In genomic region chr4:83234387-83234786, GRCh38 we compare ENCODE assay signal across 7 cellular contexts. TPM values are rescaled to one million over a fixed set of nuclear protein-coding genes. Genes with fewer than 3 reads are reported as not detected.
DNase-seq lines count a peak whose midpoint lies in the region; ATAC-seq and TF ChIP-seq lines count a peak whose summit lies in the region.
"Not testable (repeated sequence)": the region's sequence is repeated elsewhere in the genome, so short reads cannot be mapped to it uniquely, and the experiment has no call there.

No MANE protein-coding gene starts in this region.

- intact Hi-C loops in PC-9 (cut with micrococcal nuclease; ENCODE audit: unreplicated experiment), result not testable (repeated sequence)
- intact Hi-C loops in activated CD4-positive, alpha-beta T cell treated with anti-CD3 and anti-CD28 coated beads, Interleukin-2, amount 10 ng/mL, durations not matched to agents 24 days and 14 days (cut with micrococcal nuclease), result loop anchor here (2.0 to 5.0 kb wide), 2 partner anchors 18 to 332 kb away; partner anchors contain the start of gene THAP9

- not testable (repeated sequence) for H3K4me3 ChIP-seq in PC-9; mesendoderm (ENCODE audit: low read length)

- H2AK5ac ChIP-seq in mesendoderm (ENCODE audit: low read length), result not testable (repeated sequence)

- POLR2A ChIA-PET in PC-9 (lab: Charles Lee; ENCODE audit: unreplicated experiment), result not testable (repeated sequence)

- H3K27me3 ChIP-seq in PC-9 (ENCODE audit: insufficient read depth, low read depth); mesendoderm (ENCODE audit: insufficient read depth, low read length, poor library complexity): not testable (repeated sequence)

- TF ChIP-seq CTCF in PC-9 (conservative IDR thresholded peaks at IDR 0.05), result not testable (repeated sequence)

- H3K9me2 ChIP-seq in PC-9 (ENCODE audit: insufficient read depth), result not testable (repeated sequence)

- peak overlapping the region; percentile 73 for H3K4me3 Mint-ChIP-seq in activated CD4-positive, alpha-beta T cell treated with anti-CD3 and anti-CD28 coated beads, Interleukin-2, amount 10 ng/mL, durations not matched to agents 24 days and 14 days
- peak overlapping the region; percentile 64 to 76 for H3K4me3 Mint-ChIP-seq in activated T-cell treated with anti-CD3 and anti-CD28 coated beads, Interleukin-2, amount 50 U/mL, for 72 hours
- H3K4me3 Mint-ChIP-seq in activated naive CD4-positive, alpha-beta T cell treated with anti-CD3 and anti-CD28 coated beads, Interleukin-2, amount 10 ng/mL, durations not matched to agents 7 days and 5 days; activated naive CD8-positive, alpha-beta T cell treated with anti-CD3 and anti-CD28 coated beads for 36 hours: not testable (repeated sequence)
- peak overlapping the region in 1 of 2 donors; percentile 77 for H3K4me3 Mint-ChIP-seq in stimulated activated naive CD8-positive, alpha-beta T cell treated with anti-CD3 and anti-CD28 coated beads, Interleukin-15, amount 100 ng/mL, for 72 hours

- H3K23ac ChIP-seq in mesendoderm (ENCODE audit: low read length), result not testable (repeated sequence)

- CTCF ChIA-PET in PC-9 (lab: Charles Lee), result not testable (repeated sequence)
- CTCF ChIA-PET in activated naive CD4-positive, alpha-beta T cell treated with anti-CD3 and anti-CD28 coated beads, Interleukin-2, amount 10 ng/mL, durations not matched to agents 7 days and 5 days (lab: Charles Lee), result interaction anchor here (1.4 to 4.8 kb wide), 2 partner anchors 16 to 160 kb away, joined by 4 to 18 read pairs; no protein-coding TSS in a partner anchor

- H3K9me3 ChIP-seq in PC-9 (ENCODE audit: insufficient read depth, low read depth), result not testable (repeated sequence)

- not testable (repeated sequence) for DNase-seq in PC-9; activated CD4-positive, alpha-beta T cell treated with anti-CD3 and anti-CD28 coated beads, Interleukin-2, amount 10 ng/mL, durations not matched to agents 24 days and 14 days; activated T-cell treated with anti-CD3 and anti-CD28 coated beads, Interleukin-2, amount 50 U/mL, for 72 hours; activated naive CD4-positive, alpha-beta T cell treated with anti-CD3 and anti-CD28 coated beads, Interleukin-2, amount 10 ng/mL, durations not matched to agents 7 days and 5 days; activated naive CD8-positive, alpha-beta T cell treated with anti-CD3 and anti-CD28 coated beads for 36 hours; stimulated activated naive CD8-positive, alpha-beta T cell treated with anti-CD3 and anti-CD28 coated beads, Interleukin-15, amount 100 ng/mL, for 72 hours
- DNase-seq in mesendoderm, result peak; percentile 67

- H4K8ac ChIP-seq in mesendoderm (ENCODE audit: low read depth, low read length), result not testable (repeated sequence)

- peaks cover 18% of the 10 kb centered on the region for H3K27me3 Mint-ChIP-seq in activated CD4-positive, alpha-beta T cell treated with anti-CD3 and anti-CD28 coated beads, Interleukin-2, amount 10 ng/mL, durations not matched to agents 24 days and 14 days
- H3K27me3 Mint-ChIP-seq in activated T-cell treated with anti-CD3 and anti-CD28 coated beads, Interleukin-2, amount 50 U/mL, for 72 hours (ENCODE audit: low read depth), result peaks cover 22% of the 10 kb centered on the region
- not testable (repeated sequence) for H3K27me3 Mint-ChIP-seq in activated naive CD4-positive, alpha-beta T cell treated with anti-CD3 and anti-CD28 coated beads, Interleukin-2, amount 10 ng/mL, durations not matched to agents 7 days and 5 days; activated naive CD8-positive, alpha-beta T cell treated with anti-CD3 and anti-CD28 coated beads for 36 hours; stimulated activated naive CD8-positive, alpha-beta T cell treated with anti-CD3 and anti-CD28 coated beads, Interleukin-15, amount 100 ng/mL, for 72 hours

- ATAC-seq in activated T-cell treated with anti-CD3 and anti-CD28 coated beads, Interleukin-2, amount 50 U/mL, for 72 hours (replicated peaks in 1 of 2); stimulated activated naive CD8-positive, alpha-beta T cell treated with anti-CD3 and anti-CD28 coated beads, Interleukin-15, amount 100 ng/mL, for 72 hours: not testable (repeated sequence)

- H3K36me3 ChIP-seq in PC-9 (ENCODE audit: low read depth); mesendoderm (ENCODE audit: control insufficient read depth, insufficient read depth, low read length): not testable (repeated sequence)

- not testable (repeated sequence) for H4K20me1 ChIP-seq in PC-9 (ENCODE audit: insufficient read depth)

- H3K79me1 ChIP-seq in mesendoderm (ENCODE audit: low read length), result not testable (repeated sequence)

- H2BK5ac ChIP-seq in mesendoderm (ENCODE audit: low read length), result not testable (repeated sequence)

- H3K27ac ChIP-seq in PC-9, result peak overlapping the region; percentile 77
- H3K27ac ChIP-seq in mesendoderm (ENCODE audit: low read depth, low read length), result not testable (repeated sequence)

- H3F3A ChIP-seq in PC-9 (ENCODE audit: insufficient read depth, low read depth), result peaks cover 26% of the 10 kb centered on the region

- not testable (repeated sequence) for H3K18ac ChIP-seq in mesendoderm (ENCODE audit: low read length)

- not testable (repeated sequence) for H3K79me2 ChIP-seq in PC-9 (ENCODE audit: low read depth); mesendoderm (ENCODE audit: control insufficient read depth, insufficient read depth, low read length)

- H3K9me3 Mint-ChIP-seq in activated CD4-positive, alpha-beta T cell treated with anti-CD3 and anti-CD28 coated beads, Interleukin-2, amount 10 ng/mL, durations not matched to agents 24 days and 14 days; activated T-cell treated with anti-CD3 and anti-CD28 coated beads, Interleukin-2, amount 50 U/mL, for 72 hours; activated naive CD4-positive, alpha-beta T cell treated with anti-CD3 and anti-CD28 coated beads, Interleukin-2, amount 10 ng/mL, durations not matched to agents 7 days and 5 days; activated naive CD8-positive, alpha-beta T cell treated with anti-CD3 and anti-CD28 coated beads for 36 hours; stimulated activated naive CD8-positive, alpha-beta T cell treated with anti-CD3 and anti-CD28 coated beads, Interleukin-15, amount 100 ng/mL, for 72 hours: not testable (repeated sequence)

- H3K4me1 Mint-ChIP-seq in activated CD4-positive, alpha-beta T cell treated with anti-CD3 and anti-CD28 coated beads, Interleukin-2, amount 10 ng/mL, durations not matched to agents 24 days and 14 days, result peaks cover 62% of the 10 kb centered on the region
- peaks cover 52% of the 10 kb centered on the region for H3K4me1 Mint-ChIP-seq in activated T-cell treated with anti-CD3 and anti-CD28 coated beads, Interleukin-2, amount 50 U/mL, for 72 hours (ENCODE audit: low read depth)
- H3K4me1 Mint-ChIP-seq in activated naive CD4-positive, alpha-beta T cell treated with anti-CD3 and anti-CD28 coated beads, Interleukin-2, amount 10 ng/mL, durations not matched to agents 7 days and 5 days, result peaks cover 75% of the 10 kb centered on the region
- H3K4me1 Mint-ChIP-seq in activated naive CD8-positive, alpha-beta T cell treated with anti-CD3 and anti-CD28 coated beads for 36 hours, result peaks cover 57% of the 10 kb centered on the region
- H3K4me1 Mint-ChIP-seq in stimulated activated naive CD8-positive, alpha-beta T cell treated with anti-CD3 and anti-CD28 coated beads, Interleukin-15, amount 100 ng/mL, for 72 hours, result peaks cover 65% of the 10 kb centered on the region

- peak overlapping the region; percentile 90 for H3K27ac Mint-ChIP-seq in activated CD4-positive, alpha-beta T cell treated with anti-CD3 and anti-CD28 coated beads, Interleukin-2, amount 10 ng/mL, durations not matched to agents 24 days and 14 days
- not testable (repeated sequence) for H3K27ac Mint-ChIP-seq in activated T-cell treated with anti-CD3 and anti-CD28 coated beads, Interleukin-2, amount 50 U/mL, for 72 hours
- H3K27ac Mint-ChIP-seq in activated naive CD4-positive, alpha-beta T cell treated with anti-CD3 and anti-CD28 coated beads, Interleukin-2, amount 10 ng/mL, durations not matched to agents 7 days and 5 days, result peak overlapping the region; percentile 87
- peak overlapping the region; percentile 94 for H3K27ac Mint-ChIP-seq in activated naive CD8-positive, alpha-beta T cell treated with anti-CD3 and anti-CD28 coated beads for 36 hours
- H3K27ac Mint-ChIP-seq in stimulated activated naive CD8-positive, alpha-beta T cell treated with anti-CD3 and anti-CD28 coated beads, Interleukin-15, amount 100 ng/mL, for 72 hours, result peak overlapping the region; percentile 97 to 98

- BruUV-seq in PC-9 (replicated peaks; lab: Mats Ljungman, UMichigan), result not testable (repeated sequence)

- H2BK15ac ChIP-seq in mesendoderm (replicated peaks; ENCODE audit: low read depth), result not testable (repeated sequence)

- not testable (repeated sequence) for H3K56ac ChIP-seq in mesendoderm (ENCODE audit: low read length)

- peak overlapping the region; percentile 16 for H3K4ac ChIP-seq in mesendoderm (ENCODE audit: low read depth, low read length)

- H4K5ac ChIP-seq in mesendoderm (ENCODE audit: low read length), result not testable (repeated sequence)

- H3K9ac ChIP-seq in mesendoderm (ENCODE audit: low read length), result not testable (repeated sequence)

- not testable (repeated sequence) for H2BK120ac ChIP-seq in mesendoderm (ENCODE audit: low read depth, low read length)

- H3K4me1 ChIP-seq in PC-9 (replicated peaks; ENCODE audit: insufficient read depth), result peaks cover 64% of the 10 kb centered on the region
- not testable (repeated sequence) for H3K4me1 ChIP-seq in mesendoderm (ENCODE audit: control insufficient read depth, low read depth, low read length)

- H3K36me3 Mint-ChIP-seq in activated CD4-positive, alpha-beta T cell treated with anti-CD3 and anti-CD28 coated beads, Interleukin-2, amount 10 ng/mL, durations not matched to agents 24 days and 14 days (ENCODE audit: low read depth), result peaks cover 23% of the 10 kb centered on the region
- H3K36me3 Mint-ChIP-seq in activated T-cell treated with anti-CD3 and anti-CD28 coated beads, Interleukin-2, amount 50 U/mL, for 72 hours (ENCODE audit: insufficient read depth in 2 of 2), result not testable (repeated sequence)
- peaks cover 32% of the 10 kb centered on the region for H3K36me3 Mint-ChIP-seq in activated naive CD4-positive, alpha-beta T cell treated with anti-CD3 and anti-CD28 coated beads, Interleukin-2, amount 10 ng/mL, durations not matched to agents 7 days and 5 days
- H3K36me3 Mint-ChIP-seq in activated naive CD8-positive, alpha-beta T cell treated with anti-CD3 and anti-CD28 coated beads for 36 hours, result peaks cover 30% of the 10 kb centered on the region

- H2AFZ ChIP-seq in PC-9, result not testable (repeated sequence)

- H3K4me2 ChIP-seq in PC-9; mesendoderm (ENCODE audit: low read length): not testable (repeated sequence)

- no CpG with 5 or more reads among the region's 3 CpGs for WGBS in mesendoderm (ENCODE audit: extremely low coverage, insufficient coverage, low lambda C conversion rate)

RNA-seq across cellular contexts. Expression of gene COQ2, which starts 50.2 kb away (rescaled TPM):
- 16.5 and 19.5 TPM in 2 replicates for total RNA-seq in PC-9 (2021)
- 20.5 and 20.7 TPM in 2 replicates for total RNA-seq in activated CD4-positive, alpha-beta T cell treated with anti-CD3 and anti-CD28 coated beads, Interleukin-2, amount 10 ng/mL, durations not matched to agents 24 days and 14 days
- 10 to 100 TPM; 15.9 to 19.4 TPM for total RNA-seq in activated T-cell treated with anti-CD3 and anti-CD28 coated beads, Interleukin-2, amount 50 U/mL, for 72 hours
- 10 to 100 TPM; 24.8 to 25.1 TPM for total RNA-seq in activated naive CD8-positive, alpha-beta T cell treated with anti-CD3 and anti-CD28 coated beads for 36 hours
- polyA plus RNA-seq in mesendoderm (2013, experiment 1 of 2), result 30.4 TPM
- polyA plus RNA-seq in mesendoderm (2013, experiment 2 of 2), result 29.4 TPM
